In the genomic region with DNA sequence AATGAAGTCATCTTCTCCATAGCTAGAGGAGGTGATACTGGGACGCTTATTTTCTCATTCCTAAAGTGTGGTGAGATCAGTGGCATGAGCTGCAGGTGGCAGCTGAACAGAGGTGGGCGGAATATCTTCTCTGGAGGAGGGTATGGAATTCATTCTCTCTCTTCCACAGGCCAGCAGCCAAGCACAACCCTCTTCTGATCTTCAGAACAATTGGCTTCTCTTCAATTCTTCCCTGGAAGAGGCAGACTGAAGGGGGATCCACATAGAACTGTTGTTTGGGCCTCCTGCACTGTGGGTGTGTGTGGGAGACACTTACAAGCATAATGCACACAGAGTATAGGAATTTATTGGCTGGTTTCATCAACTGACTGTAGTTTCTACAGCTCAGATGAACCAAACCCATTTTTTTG, we compare ENCODE assay signal across 16 cellular contexts.
DNase-seq lines count a peak whose midpoint lies in the region; ATAC-seq and TF ChIP-seq lines count a peak whose summit lies in the region.
"Had no signal": no experiment of that assay in that cellular context is flagged by ENCODE, and none has a peak within 500 bp of the region (broad histone marks: within the 10 kb centered on the region; RNA-seq: fewer than 3 reads in every experiment).

No MANE protein-coding gene starts in this region.

- no peaks in the 10 kb centered on the region for H3K27me3 Mint-ChIP-seq in activated B cell treated with CpG ODN at 0.5 μM for 24 hours
- H3K27me3 Mint-ChIP-seq: naive thymus-derived CD4-positive, alpha-beta T cell had no signal

- CTCF ChIA-PET in activated B cell treated with CpG ODN at 0.5 μM for 24 hours (lab: Charles Lee), result interaction anchor here (2.0 kb wide), 1 partner anchor 184 kb away, joined by 8 read pairs; no protein-coding TSS in a partner anchor

- no peaks in the 10 kb centered on the region for H3K9me3 Mint-ChIP-seq in activated B cell treated with CpG ODN at 0.5 μM for 24 hours

- POLR2A ChIA-PET in activated B cell treated with CpG ODN at 0.5 μM for 24 hours (lab: Charles Lee), result interaction anchor here (0.9 kb wide), 1 partner anchor 9 kb away, joined by 3 read pairs; no protein-coding TSS in a partner anchor

- H3K36me3 Mint-ChIP-seq in activated B cell treated with CpG ODN at 0.5 μM for 24 hours (ENCODE audit: low read depth), result no peaks in the 10 kb centered on the region
- H3K36me3 Mint-ChIP-seq: naive thymus-derived CD4-positive, alpha-beta T cell had no signal

- H3K4me1 Mint-ChIP-seq in activated B cell treated with CpG ODN at 0.5 μM for 24 hours, result peaks cover 51% of the 10 kb centered on the region

- H3K27ac Mint-ChIP-seq in activated B cell treated with CpG ODN at 0.5 μM for 24 hours, result peak overlapping the region; percentile 36

- H3K4me3 Mint-ChIP-seq in activated B cell treated with CpG ODN at 0.5 μM for 24 hours, result no peak overlapping the region

- intact Hi-C loops in activated B cell treated with CpG ODN at 0.5 μM for 24 hours (cut with micrococcal nuclease), result no loop called here

- ATAC-seq in activated B cell treated with CpG ODN at 0.5 μM for 24 hours (ENCODE audit: low read depth), result no peak
- ATAC-seq in GM18498 (IDR thresholded peaks at IDR 0.05; ENCODE audit: unreplicated experiment), result no peak
- ATAC-seq in GM21576 (IDR thresholded peaks at IDR 0.05; ENCODE audit: unreplicated experiment), result no peak
- ATAC-seq: gastrocnemius medialis; HCT116; naive thymus-derived CD4-positive, alpha-beta T cell had no signal

- peak; percentile 13 for DNase-seq in NCI-H510A treated with DMSO at 0.1 percent for 48 hours (lab: John Stamatoyannopoulos, UW)
- no peak for DNase-seq in NCI-H510A (lab: John Stamatoyannopoulos, UW)
- no peak for DNase-seq in activated B cell treated with CpG ODN at 0.5 μM for 24 hours
- DNase-seq in inferior parietal cortex (ENCODE audit: extremely low spot score), result peak; percentile 51
- DNase-seq in stimulated activated CD4-positive, alpha-beta T cell treated with anti-CD3 and anti-CD28 coated beads, Interleukin-2, amount 100 ng/mL, for 4 hours (ENCODE audit: low read depth), result peak; percentile 7
- no peak for DNase-seq in NCI-H128 (lab: John Stamatoyannopoulos, UW; ENCODE audit: unreplicated experiment)
- DNase-seq: effector memory CD4-positive, alpha-beta T cell; gastrocnemius medialis; naive thymus-derived CD4-positive, alpha-beta T cell; NCI-H1092 treated with DMSO at 0.1 percent for 48 hours; NCI-H82; SHP77; upper lobe of left lung had no signal

- TF ChIP-seq CTCF in activated B cell treated with CpG ODN at 0.5 μM for 24 hours (IDR thresholded peaks at IDR 0.05), result no peak

Comparison
In these comparisons a context has a peak if more than half of its experiments do, and no peak if none do; other contexts are left out.
1. DNase-seq: peak in NCI-H510A treated with DMSO at 0.1 percent for 48 hours (single experiment), inferior parietal cortex (single experiment) and stimulated activated CD4-positive, alpha-beta T cell treated with anti-CD3 and anti-CD28 coated beads, Interleukin-2, amount 100 ng/mL, for 4 hours (single experiment); none in NCI-H510A (single experiment), activated B cell treated with CpG ODN at 0.5 μM for 24 hours (single experiment) and NCI-H128 (single experiment).